In the genomic region with DNA sequence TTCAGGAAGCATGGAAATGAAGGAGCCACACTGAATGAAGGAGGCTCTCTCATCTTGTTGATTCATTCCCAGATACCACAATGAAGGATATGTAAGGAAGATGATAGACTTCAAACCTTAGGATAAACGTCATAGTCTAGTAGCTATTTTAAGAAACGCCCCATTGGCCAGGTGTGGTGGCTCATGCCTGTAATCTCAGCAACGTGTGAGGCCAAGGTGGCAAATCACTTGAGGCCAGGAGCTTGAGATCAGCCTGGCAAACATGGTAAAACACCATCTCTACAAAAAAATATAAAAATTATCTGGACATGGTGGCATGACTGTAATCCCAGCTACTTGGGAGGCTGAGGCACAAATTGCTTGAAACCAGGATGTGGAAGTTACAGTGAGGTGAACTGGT, we compare ENCODE assay signal across 25 cellular contexts.
"Had no signal": no experiment of that assay in that cellular context is flagged by ENCODE, and none has a peak within 500 bp of the region (broad histone marks: within the 10 kb centered on the region; RNA-seq: fewer than 3 reads in every experiment).

No MANE protein-coding gene starts in this region.

- H3K4me1 Mint-ChIP-seq: immature natural killer cell, mesothelial cell of epicardium, naive B cell had no signal

- H3K4me2 ChIP-seq: hepatocyte had no signal

- H3K4me1 ChIP-seq: colonic mucosa, esophagus muscularis mucosa, foreskin keratinocyte, gastroesophageal sphincter, heart left ventricle, left ventricle myocardium inferior, lower lobe of right lung had no signal

- FAIRE-seq: endothelial cell of umbilical vein, frontal cortex, kidney had no signal

- H3K27me3 Mint-ChIP-seq: dendritic cell treated with granulocyte-macrophage colony-stimulating factor and Interleukin-4, amounts not matched to agents 40 ng/mL and 50 ng/mL, for 4 days; effector memory CD8-positive, alpha-beta T cell; naive B cell had no signal

- H3K79me2 ChIP-seq: hepatocyte had no signal

- ATAC-seq: effector memory CD8-positive, alpha-beta T cell; foreskin keratinocyte; gastroesophageal sphincter; heart left ventricle; left colon; left lobe of liver; lower lobe of right lung; mucosa of descending colon had no signal

- H3K27me3 ChIP-seq: colonic mucosa, esophagus muscularis mucosa, foreskin keratinocyte, gastroesophageal sphincter, heart left ventricle, hepatocyte had no signal

- DNase-seq: colonic mucosa; cortex of kidney; effector CD8-positive, alpha-beta T cell; effector memory CD8-positive, alpha-beta T cell; foreskin keratinocyte; heart left ventricle; hypothalamus; immature natural killer cell; islet precursor cell; kidney; kidney glomerular epithelial cell; left colon; left ventricle myocardium inferior; lower lobe of right lung; mesenchymal stem cell; mucosa of descending colon; naive B cell had no signal

- H3K4me3 Mint-ChIP-seq: dendritic cell treated with granulocyte-macrophage colony-stimulating factor and Interleukin-4, amounts not matched to agents 40 ng/mL and 50 ng/mL, for 4 days; effector memory CD8-positive, alpha-beta T cell; immature natural killer cell; mesothelial cell of epicardium; naive B cell had no signal

- H3K4me3 ChIP-seq: colonic mucosa, esophagus muscularis mucosa, gastroesophageal sphincter, heart left ventricle, hepatocyte, left ventricle myocardium inferior, lower lobe of right lung, mucosa of descending colon had no signal

- H3K27ac ChIP-seq: colonic mucosa, esophagus muscularis mucosa, foreskin keratinocyte, gastroesophageal sphincter, heart left ventricle, hepatocyte, left ventricle myocardium inferior, lower lobe of right lung had no signal

- H3K27ac Mint-ChIP-seq: dendritic cell treated with granulocyte-macrophage colony-stimulating factor and Interleukin-4, amounts not matched to agents 40 ng/mL and 50 ng/mL, for 4 days; effector memory CD8-positive, alpha-beta T cell; immature natural killer cell; mesothelial cell of epicardium; naive B cell had no signal

- H2AFZ ChIP-seq: hepatocyte had no signal
